4 cellular contexts compared by ENCODE assay signal in genomic region chr1:5554784-5555183, GRCh38.
"Had no signal": no experiment of that assay in that cellular context is flagged by ENCODE, and none has a peak within 500 bp of the region (broad histone marks: within the 10 kb centered on the region; RNA-seq: fewer than 3 reads in every experiment).

No MANE protein-coding gene starts in this region.

- H3K27ac ChIP-seq: HL-60 had no signal

- H3K4me1 Mint-ChIP-seq: IgD-negative memory B cell had no signal

- H3K4me3 Mint-ChIP-seq: IgD-negative memory B cell had no signal

- H3K4me3 ChIP-seq: K562 had no signal

- H3K36me3 Mint-ChIP-seq: IgD-negative memory B cell had no signal

- DNase-seq: IMR-90 had no signal
